ENCODE assay signal across 18 cellular contexts in genomic region chr11:117918366-117919255, GRCh38. TPM values are rescaled to one million over a fixed set of nuclear protein-coding genes. Genes with fewer than 3 reads are reported as not detected.
DNase-seq lines count a peak whose midpoint lies in the region; ATAC-seq and TF ChIP-seq lines count a peak whose summit lies in the region.
"Had no signal": no experiment of that assay in that cellular context is flagged by ENCODE, and none has a peak within 500 bp of the region (broad histone marks: within the 10 kb centered on the region; RNA-seq: fewer than 3 reads in every experiment).

No MANE protein-coding gene starts in this region.

- no peaks in the 10 kb centered on the region for H3K36me3 ChIP-seq in heart right ventricle
- no peaks in the 10 kb centered on the region for H3K36me3 ChIP-seq in osteoblast (ENCODE audit: insufficient read depth, low read length)
- H3K36me3 ChIP-seq in uterus, result no peaks in the 10 kb centered on the region
- H3K36me3 ChIP-seq: MG63 had no signal

- peak; percentile 67 for DNase-seq in cardiac septum (ENCODE audit: low spot score)
- no peak for DNase-seq in heart right ventricle
- peak; percentile 59 for DNase-seq in coronary artery (ENCODE audit: low spot score)
- peak; percentile 72 for DNase-seq in osteoblast (ENCODE audit: insufficient read length, low spot score, missing footprints)
- peak; percentile 12 to 15 for DNase-seq in uterus
- no peak for DNase-seq in LoVo (ENCODE audit: low spot score)
- no peak for DNase-seq in effector CD8-positive, alpha-beta T cell (lab: John Stamatoyannopoulos, UW)
- DNase-seq: DMS153, NCI-H1092, NCI-H2081 treated with DMSO at 0.1 percent for 48 hours, NCI-H510A, NCI-H774, PC-9 had no signal

- peaks cover 0 to 15% (median 0%) of the 10 kb centered on the region in 7 donors for H3K27me3 ChIP-seq in heart right ventricle
- H3K27me3 ChIP-seq in osteoblast (ENCODE audit: insufficient read depth, low read length), result no peaks in the 10 kb centered on the region
- no peaks in the 10 kb centered on the region for H3K27me3 ChIP-seq in uterus
- H3K27me3 ChIP-seq: MG63 had no signal

- intact Hi-C loops in cardiac septum (cut with DNase I), result no loop called here
- intact Hi-C loops in heart right ventricle (cut with DNase I), result loop anchor here in 1 of 10 donors (1.0 kb wide), 1 partner anchor 11 kb away; the partner anchor contains the start of gene TMPRSS13
- intact Hi-C loops in uterus (cut with DNase I; ENCODE audit: low total_unique reads), result no loop called here

- H2AFZ ChIP-seq in osteoblast (ENCODE audit: low read length), result no peak overlapping the region
- H2AFZ ChIP-seq: PC-9 had no signal

- no peaks in the 10 kb centered on the region for H3K79me2 ChIP-seq in osteoblast (ENCODE audit: insufficient read depth, low read length)

- TF ChIP-seq CTCF in heart right ventricle (IDR thresholded peaks at IDR 0.05), result no peak
- TF ChIP-seq CTCF in coronary artery (IDR thresholded peaks at IDR 0.05), result no peak
- TF ChIP-seq CTCF in osteoblast (IDR thresholded peaks at IDR 0.05; ENCODE audit: extremely low read depth, low read depth, low read length), result no peak
- no peak for TF ChIP-seq CTCF in uterus (IDR thresholded peaks at IDR 0.05)

- H3K9me3 ChIP-seq in heart right ventricle (no peaks in the 10 kb centered on the region), osteoblast (ENCODE audit: low read depth, low read length) (no peaks in the 10 kb centered on the region), uterus (no peaks in the 10 kb centered on the region)
- H3K9me3 ChIP-seq: Caco-2, MG63 had no signal

- WGBS in heart right ventricle, 2 donors, result 90 to 93% methylated on average over 17 of the region's 17 CpGs

- no peaks in the 10 kb centered on the region for H4K20me1 ChIP-seq in osteoblast (ENCODE audit: insufficient read depth, low read length)

- TF ChIP-seq POLR2A in uterus (IDR thresholded peaks at IDR 0.05), result no peak

- H3K4me2 ChIP-seq in osteoblast (ENCODE audit: insufficient read depth, low read length), result no peak overlapping the region
- H3K4me2 ChIP-seq: PC-9 had no signal

- H3K4me1 ChIP-seq in heart right ventricle (no peaks in the 10 kb centered on the region), osteoblast (ENCODE audit: insufficient read depth, low read length) (no peaks in the 10 kb centered on the region), uterus (no peaks in the 10 kb centered on the region)
- H3K4me1 ChIP-seq: Caco-2 had no signal

- ATAC-seq in heart right ventricle (no peak), GM21381 (IDR thresholded peaks at IDR 0.05; ENCODE audit: unreplicated experiment) (no peak)

- H3K4me3 ChIP-seq in heart right ventricle, result no peak overlapping the region
- no peak overlapping the region for H3K4me3 ChIP-seq in coronary artery
- H3K4me3 ChIP-seq in osteoblast (ENCODE audit: insufficient read depth, low read length), result no peak overlapping the region
- no peak overlapping the region for H3K4me3 ChIP-seq in uterus
- H3K4me3 ChIP-seq: MG63, PC-9 had no signal

- H3K27ac ChIP-seq in heart right ventricle, result no peak overlapping the region
- no peak overlapping the region for H3K27ac ChIP-seq in coronary artery
- no peak overlapping the region for H3K27ac ChIP-seq in osteoblast (ENCODE audit: low read depth, low read length)
- H3K27ac ChIP-seq in uterus, result no peak overlapping the region
- H3K27ac ChIP-seq: C4-2B, PC-9 had no signal

RNA-seq across cellular contexts. Expression of gene TMPRSS13, which starts 10.6 kb away (rescaled TPM):
- total RNA-seq in cardiac septum (not detected), heart right ventricle (under 1 TPM in 3 of 10 donors, not detected in 7; 0.07 to 0.32 (median 0.18) TPM), osteoblast (not detected in 2 replicates), uterus (under 1 TPM in 3 of 4 donors, not detected in 1; 0.15 to 0.90 (median 0.51) TPM)
- under 1 TPM; 0.03 to 0.22 TPM for polyA plus RNA-seq in heart right ventricle
- total RNA-seq: A673 had no signal

RNA-seq across cellular contexts. Expression of gene FXYD6, which starts 42.2 kb away (rescaled TPM):
- 28.0 TPM for total RNA-seq in cardiac septum
- total RNA-seq in heart right ventricle, result 10 to 100 TPM; 22.0 to 42.5 (median 30.4) TPM
- polyA plus RNA-seq in heart right ventricle, result 10 to 100 TPM; 62.3 to 65.2 TPM
- not detected in 2 replicates for total RNA-seq in osteoblast
- total RNA-seq in uterus, result 100 to 1,000 TPM in 3 of 4 donors, 10 to 100 TPM in 1; 85.3 to 307 (median 192) TPM

Comparison
In these comparisons a context has a peak if more than half of its experiments do, and no peak if none do; other contexts are left out.
1. DNase-seq: peak in cardiac septum (single experiment), coronary artery (single experiment), osteoblast (single experiment) and uterus (2 of 2); none in heart right ventricle (0 of 2), LoVo (single experiment) and effector CD8-positive, alpha-beta T cell (single experiment).
2. RNA of gene FXYD6, which starts 42.2 kb away (total RNA-seq): 85.3 to 307 TPM in uterus, 22.0 to 42.5 TPM in heart right ventricle and 28.0 TPM in cardiac septum (single experiment); not detected in osteoblast; every median in the first group is over 10 times any median in the second.